In genomic region chr11:36456136-36456535, GRCh38 we compare ENCODE assay signal across 9 cellular contexts. TPM values are rescaled to one million over a fixed set of nuclear protein-coding genes. Genes with fewer than 3 reads are reported as not detected.
DNase-seq lines count a peak whose midpoint lies in the region; ATAC-seq and TF ChIP-seq lines count a peak whose summit lies in the region.
"Had no signal": no experiment of that assay in that cellular context is flagged by ENCODE, and none has a peak within 500 bp of the region (broad histone marks: within the 10 kb centered on the region; RNA-seq: fewer than 3 reads in every experiment).

No MANE protein-coding gene starts in this region.

- peak; percentile 68 for DNase-seq in fibroblast of gingiva (ENCODE audit: low read depth)
- peak; percentile 78 for DNase-seq in osteoblast (ENCODE audit: insufficient read length, low spot score, missing footprints)
- no peak for DNase-seq in aorta
- no peak for DNase-seq in DMS79 (lab: John Stamatoyannopoulos, UW)
- DNase-seq in effector CD8-positive, alpha-beta T cell (lab: John Stamatoyannopoulos, UW) = no peak
- DNase-seq: T-helper 9 cell had no signal

- peak overlapping the region; percentile 20; the same call in 1 of the 2 replicates for H3K4me3 ChIP-seq in WI38 (ENCODE audit: low read depth, low read length)
- no peak overlapping the region for H3K4me3 ChIP-seq in osteoblast (ENCODE audit: insufficient read depth, low read length)
- no peak overlapping the region for H3K4me3 ChIP-seq in aorta (ENCODE audit: low read length in 2 of 2)

- H2AFZ ChIP-seq in osteoblast (ENCODE audit: low read length) = peak overlapping the region; percentile 76

- H3K4me2 ChIP-seq in osteoblast (ENCODE audit: insufficient read depth, low read length) = peak overlapping the region; percentile 37
- H3K4me2 ChIP-seq: KMS-11 had no signal

- no peaks in the 10 kb centered on the region for H3K9me3 ChIP-seq in osteoblast (ENCODE audit: low read depth, low read length)
- H3K9me3 ChIP-seq in aorta (ENCODE audit: control insufficient read depth, low read length) = no peaks in the 10 kb centered on the region

- no peaks in the 10 kb centered on the region for H4K20me1 ChIP-seq in osteoblast (ENCODE audit: insufficient read depth, low read length)

- TF ChIP-seq CTCF in WI38 (IDR thresholded peaks at IDR 0.05; ENCODE audit: low read depth, low read length) (no peak), osteoblast (IDR thresholded peaks at IDR 0.05; ENCODE audit: extremely low read depth, low read depth, low read length) (no peak)

- H3K27ac ChIP-seq in osteoblast (ENCODE audit: low read depth, low read length) (peak overlapping the region; percentile 83), aorta (ENCODE audit: low read depth in 1 of 2, low read length in 2 of 2) (peak overlapping the region; percentile 71 to 99)
- H3K27ac ChIP-seq: KMS-11 had no signal

- ATAC-seq in aorta (ENCODE audit: low FRiP score) (peak; percentile 1), HG02588 (IDR thresholded peaks at IDR 0.05; ENCODE audit: unreplicated experiment) (no peak)

- H3K4me1 ChIP-seq in osteoblast (ENCODE audit: insufficient read depth, low read length) (peaks cover 54% of the 10 kb centered on the region), aorta (ENCODE audit: control insufficient read depth in 1 of 2, insufficient read depth in 2 of 2, low read length in 2 of 2) (peaks cover 0 to 2% of the 10 kb centered on the region in 2 donors)

- intact Hi-C loops in aorta (cut with DNase I) = loop anchor here in 1 of 2 donors (5.0 kb wide), 1 partner anchor 79 kb away; no protein-coding TSS in a partner anchor

- WGBS in aorta, 2 donors = 6 to 11% methylated on average over 6 of the region's 6 CpGs

- H3K79me2 ChIP-seq in osteoblast (ENCODE audit: insufficient read depth, low read length) = no peaks in the 10 kb centered on the region

- H3K27me3 ChIP-seq in osteoblast (ENCODE audit: insufficient read depth, low read length) (no peaks in the 10 kb centered on the region), aorta (ENCODE audit: control insufficient read depth in 1 of 2, insufficient read depth in 2 of 2, low read length in 1 of 2) (no peaks in the 10 kb centered on the region)

- H3K36me3 ChIP-seq in osteoblast (ENCODE audit: insufficient read depth, low read length) = peaks cover 2% of the 10 kb centered on the region
- H3K36me3 ChIP-seq in aorta (ENCODE audit: control insufficient read depth in 1 of 2, insufficient read depth in 2 of 2, low read length in 1 of 2) = no peaks in the 10 kb centered on the region

RNA-seq across cellular contexts. Expression of gene TRAF6, which starts 53.9 kb away (rescaled TPM):
- total RNA-seq in osteoblast = 11.6 and 12.1 TPM in 2 replicates
- total RNA-seq in aorta = 10 to 100 TPM; 18.7 to 22.5 TPM
- polyA plus RNA-seq in aorta = 1 to 10 TPM; 4.4 to 5.7 TPM

Comparison
In these comparisons a context has a peak if more than half of its experiments do, and no peak if none do; other contexts are left out.
1. DNase-seq: peak in fibroblast of gingiva (single experiment) and osteoblast (single experiment); none in aorta (0 of 2), DMS79 (single experiment) and effector CD8-positive, alpha-beta T cell (single experiment).